Comparison of ENCODE assay signal across 24 cellular contexts in genomic region chr2:154527962-154528361, GRCh38.
"Had no signal": no experiment of that assay in that cellular context is flagged by ENCODE, and none has a peak within 500 bp of the region (broad histone marks: within the 10 kb centered on the region; RNA-seq: fewer than 3 reads in every experiment).

No MANE protein-coding gene starts in this region.

- H3K36me3 ChIP-seq: cardiac muscle cell, esophagus squamous epithelium, gastrocnemius medialis, heart left ventricle, thyroid gland, upper lobe of right lung, WERI-Rb-1 had no signal

- H2AFZ ChIP-seq: parathyroid adenoma had no signal

- DNase-seq: activated CD4-positive, alpha-beta T cell treated with anti-CD3 and anti-CD28 coated beads for 1 hour; activated CD4-positive, alpha-beta T cell treated with anti-CD3 and anti-CD28 coated beads, Interleukin-2, amount 50 U/mL, for 1 hour; activated CD8-positive, alpha-beta T cell treated with anti-CD3 and anti-CD28 coated beads, Interleukin-2, amount 10 ng/mL, durations not matched to agents 7 days and 5 days; activated gamma-delta T cell treated with Interleukin-2 at 50 U/mL for 16 hours; anterior cingulate cortex; body of pancreas; cortex of kidney; endodermal cell; esophagus squamous epithelium; gastrocnemius medialis; heart left ventricle; islet precursor cell; left cardiac atrium; naive B cell; nucleus accumbens; stimulated activated CD4-positive, alpha-beta T cell treated with anti-CD3 and anti-CD28 coated beads, Interleukin-1b, Interleukin-23, amount 100 ng/mL, for 48 hours; substantia nigra; thyroid gland; upper lobe of right lung; WERI-Rb-1 had no signal

- H3K27ac ChIP-seq: body of pancreas, cardiac muscle cell, esophagus squamous epithelium, gastrocnemius medialis, heart left ventricle, parathyroid adenoma, skin epidermis, thyroid gland, upper lobe of right lung, WERI-Rb-1 had no signal

- ATAC-seq: activated CD8-positive, alpha-beta T cell treated with anti-CD3 and anti-CD28 coated beads, Interleukin-2, amount 10 ng/mL, durations not matched to agents 7 days and 5 days; body of pancreas; gastrocnemius medialis; heart left ventricle; left cardiac atrium; right cardiac atrium; upper lobe of right lung had no signal

- H3K9me3 ChIP-seq: body of pancreas, gastrocnemius medialis, heart left ventricle, thyroid gland had no signal

- H3K4me1 ChIP-seq: esophagus squamous epithelium, gastrocnemius medialis, heart left ventricle, parathyroid adenoma, thyroid gland, upper lobe of right lung had no signal

- H3K27me3 ChIP-seq: body of pancreas, cardiac muscle cell, esophagus squamous epithelium, gastrocnemius medialis, heart left ventricle, thyroid gland, upper lobe of right lung had no signal

- H3K4me3 ChIP-seq: body of pancreas, cardiac muscle cell, esophagus squamous epithelium, gastrocnemius medialis, heart left ventricle, skin epidermis, thyroid gland, upper lobe of right lung had no signal

- H3K79me2 ChIP-seq: parathyroid adenoma had no signal

- H3K9ac ChIP-seq: parathyroid adenoma had no signal
